13 cellular contexts compared by ENCODE assay signal in genomic region chr12:49647280-49647679, GRCh38. TPM values are rescaled to one million over a fixed set of nuclear protein-coding genes. Genes with fewer than 3 reads are reported as not detected.
DNase-seq lines count a peak whose midpoint lies in the region; ATAC-seq and TF ChIP-seq lines count a peak whose summit lies in the region.
"Had no signal": no experiment of that assay in that cellular context is flagged by ENCODE, and none has a peak within 500 bp of the region (broad histone marks: within the 10 kb centered on the region; RNA-seq: fewer than 3 reads in every experiment).

No MANE protein-coding gene starts in this region.

- TF ChIP-seq CTCF in heart left ventricle (IDR thresholded peaks at IDR 0.05) (no peak), chondrocyte (IDR thresholded peaks at IDR 0.05) (no peak), mesothelial cell of epicardium (IDR thresholded peaks at IDR 0.05; ENCODE audit: unreplicated experiment) (no peak), tibial nerve (IDR thresholded peaks at IDR 0.05) (no peak), colonic mucosa (IDR thresholded peaks at IDR 0.05) (no peak)

- H3K4me3 ChIP-seq in heart left ventricle (no peak overlapping the region), tibial nerve (no peak overlapping the region), colonic mucosa (no peak overlapping the region)
- H3K4me3 ChIP-seq: adrenal gland had no signal

- H3K4me3 Mint-ChIP-seq in chondrocyte (ENCODE audit: unreplicated experiment) (no peak overlapping the region), mesothelial cell of epicardium (no peak overlapping the region)

- 56 to 76% (median 65%) methylated on average over 7 of the region's 7 CpGs for WGBS in heart left ventricle, 4 donors
- 65 to 74% methylated on average over 7 of the region's 7 CpGs for WGBS in tibial nerve, 2 donors

- no peak overlapping the region for H3K9ac ChIP-seq in colonic mucosa (ENCODE audit: low read depth in 2 of 2, low read length in 2 of 2)

- H3K27ac ChIP-seq in heart left ventricle (peak overlapping the region in 11 of 12 donors; percentile 53 to 86 (median 76)), tibial nerve (peak overlapping the region; percentile 38 to 81 (median 62)), colonic mucosa (no peak overlapping the region)

- H3K27me3 ChIP-seq in heart left ventricle (no peaks in the 10 kb centered on the region), tibial nerve (no peaks in the 10 kb centered on the region), colonic mucosa (no peaks in the 10 kb centered on the region)
- H3K27me3 ChIP-seq: adrenal gland had no signal

- H3K4me1 ChIP-seq in heart left ventricle (peaks cover 0 to 58% (median 40%) of the 10 kb centered on the region in 12 donors), tibial nerve (peaks cover 0 to 46% (median 15%) of the 10 kb centered on the region in 4 donors), colonic mucosa (no peaks in the 10 kb centered on the region)

- peak in 3 of 5 donors; percentile 47 to 72 (median 59) for DNase-seq in heart left ventricle
- no peak for DNase-seq in Right ventricle myocardium inferior (ENCODE audit: missing footprints)
- no peak for DNase-seq in chondrocyte (ENCODE audit: low spot score)
- no peak for DNase-seq in mesothelial cell of epicardium (ENCODE audit: low spot score in 2 of 2, unreplicated experiment in 2 of 2)
- no peak for DNase-seq in tibial nerve (ENCODE audit: low spot score in 2 of 2)
- no peak for DNase-seq in SKM-1 treated with dmso at 0.1 percent for 144 hours (lab: John Stamatoyannopoulos, UW; ENCODE audit: unreplicated experiment)
- DNase-seq in colonic mucosa, result no peak
- DNase-seq: DMS53, NCI-H1417 treated with DMSO at 0.1 percent for 48 hours, NCI-H774, SIG-M5 had no signal

- ATAC-seq in heart left ventricle (peak; percentile 24 to 57 (median 46)), Right ventricle myocardium inferior (no peak), HG02973 (IDR thresholded peaks at IDR 0.05; ENCODE audit: unreplicated experiment) (no peak)

- no peaks in the 10 kb centered on the region for H3K9me3 Mint-ChIP-seq in chondrocyte (ENCODE audit: low read depth)
- no peaks in the 10 kb centered on the region for H3K9me3 Mint-ChIP-seq in mesothelial cell of epicardium

- H3K27me3 Mint-ChIP-seq in chondrocyte (ENCODE audit: low read depth) (no peaks in the 10 kb centered on the region), mesothelial cell of epicardium (ENCODE audit: low read depth) (no peaks in the 10 kb centered on the region)

- peaks cover 43% of the 10 kb centered on the region for H3K36me3 Mint-ChIP-seq in chondrocyte (ENCODE audit: low read depth)
- peaks cover 3% of the 10 kb centered on the region for H3K36me3 Mint-ChIP-seq in mesothelial cell of epicardium

- H3K36me3 ChIP-seq in heart left ventricle, result peaks cover 0 to 97% (median 92%) of the 10 kb centered on the region in 9 donors
- H3K36me3 ChIP-seq in tibial nerve, result peaks cover 0 to 95% (median 5%) of the 10 kb centered on the region in 3 donors
- no peaks in the 10 kb centered on the region for H3K36me3 ChIP-seq in colonic mucosa

- H3K9me3 ChIP-seq in heart left ventricle, result no peaks in the 10 kb centered on the region
- no peaks in the 10 kb centered on the region for H3K9me3 ChIP-seq in tibial nerve
- H3K9me3 ChIP-seq in colonic mucosa, result no peaks in the 10 kb centered on the region
- H3K9me3 ChIP-seq: adrenal gland had no signal

- no peak for TF ChIP-seq EP300 in tibial nerve (IDR thresholded peaks at IDR 0.05)

- H3K4me1 Mint-ChIP-seq in chondrocyte (ENCODE audit: low read depth) (peaks cover 26% of the 10 kb centered on the region), mesothelial cell of epicardium (peaks cover 20% of the 10 kb centered on the region)

- H3K27ac Mint-ChIP-seq in chondrocyte (ENCODE audit: unreplicated experiment), result peak overlapping the region; percentile 27
- peak overlapping the region; percentile 56 for H3K27ac Mint-ChIP-seq in mesothelial cell of epicardium

- TF ChIP-seq POLR2A in heart left ventricle (IDR thresholded peaks at IDR 0.05) (no peak), tibial nerve (IDR thresholded peaks at IDR 0.05) (no peak)

- intact Hi-C loops in heart left ventricle (cut with DNase I) (loop anchor here in 2 of 10 donors (2.0 to 10.0 kb wide), 2 partner anchors 26 to 188 kb away; no protein-coding TSS in a partner anchor), Right ventricle myocardium inferior (cut with DNase I) (no loop called here), colonic mucosa (cut with DNase I) (no loop called here)

RNA-seq across cellular contexts. Expression of gene PRPF40B, which starts 23.9 kb away (rescaled TPM):
- 10 to 100 TPM; 12.7 to 25.5 (median 20.9) TPM for total RNA-seq in heart left ventricle
- 10 to 100 TPM; 12.0 to 21.1 TPM for polyA plus RNA-seq in heart left ventricle
- 17.1 TPM for total RNA-seq in Right ventricle myocardium inferior
- total RNA-seq in chondrocyte, result 12.5 to 23.9 TPM (median 15.1 TPM) in 3 replicates
- total RNA-seq in mesothelial cell of epicardium, result 56.7 to 62.0 TPM (median 56.9 TPM) in 3 replicates
- 10 to 100 TPM; 18.1 to 36.0 (median 21.4) TPM for total RNA-seq in tibial nerve
- 10 to 100 TPM in 1 of 2 donors, 1 to 10 TPM in 1; 8.5 to 14.1 TPM for total RNA-seq in colonic mucosa

RNA-seq across cellular contexts. Expression of gene FAM186B, which starts 41.8 kb away (rescaled TPM):
- total RNA-seq in heart left ventricle (under 1 TPM; 0.23 to 0.78 (median 0.48) TPM), Right ventricle myocardium inferior (0.62 TPM), chondrocyte (0.27 to 0.51 TPM (median 0.46 TPM) in 3 replicates), mesothelial cell of epicardium (0.29 to 0.50 TPM (median 0.40 TPM) in 3 replicates), tibial nerve (under 1 TPM in 3 of 4 donors, not detected in 1; 0.42 to 0.98 (median 0.44) TPM), colonic mucosa (under 1 TPM; 0.11 to 0.27 TPM)
- under 1 TPM; 0.17 to 0.30 TPM for polyA plus RNA-seq in heart left ventricle

RNA-seq across cellular contexts. Expression of gene FMNL3, which starts 59.9 kb away (rescaled TPM):
- total RNA-seq in heart left ventricle, result 10 to 100 TPM in 7 of 9 donors, 1 to 10 TPM in 2; 8.7 to 33.9 (median 14.3) TPM
- polyA plus RNA-seq in heart left ventricle, result 1 to 10 TPM; 5.9 to 7.8 TPM
- 10.8 TPM for total RNA-seq in Right ventricle myocardium inferior
- 49.4 to 55.8 TPM (median 55.6 TPM) in 3 replicates for total RNA-seq in chondrocyte
- 16.3 to 19.2 TPM (median 18.3 TPM) in 3 replicates for total RNA-seq in mesothelial cell of epicardium
- 10 to 100 TPM; 48.3 to 64.2 (median 58.9) TPM for total RNA-seq in tibial nerve
- 1 to 10 TPM; 3.0 to 5.0 TPM for total RNA-seq in colonic mucosa

Comparison
In these comparisons a context has a peak if more than half of its experiments do, and no peak if none do; other contexts are left out.
1. ATAC-seq: peak in heart left ventricle (4 of 4); none in Right ventricle myocardium inferior (single experiment) and HG02973 (single experiment).
2. DNase-seq: peak in heart left ventricle (3 of 5); none in Right ventricle myocardium inferior (single experiment), chondrocyte (single experiment), mesothelial cell of epicardium (0 of 2), tibial nerve (0 of 2), SKM-1 treated with dmso at 0.1 percent for 144 hours (single experiment) and colonic mucosa (single experiment).